ENCODE assay signal across 8 cellular contexts in genomic region chr18:48949606-48950535, GRCh38. TPM values are rescaled to one million over a fixed set of nuclear protein-coding genes. Genes with fewer than 3 reads are reported as not detected.
DNase-seq lines count a peak whose midpoint lies in the region; ATAC-seq and TF ChIP-seq lines count a peak whose summit lies in the region.

No MANE protein-coding gene starts in this region.

- peak; percentile 84 for DNase-seq in D341Med (ENCODE audit: low spot score)
- DNase-seq in HT-29 (ENCODE audit: low spot score): peak; percentile 68
- DNase-seq in T1000 (lab: John Stamatoyannopoulos, UW): peak; percentile 40
- DNase-seq in effector memory CD4-positive, alpha-beta T cell: no peak
- DNase-seq in upper lobe of right lung: peak; percentile 85
- DNase-seq in GM19240 (ENCODE audit: insufficient read length, low spot score): no peak

- no peaks in the 10 kb centered on the region for H3K27me3 ChIP-seq in effector memory CD4-positive, alpha-beta T cell (replicated peaks; ENCODE audit: control insufficient read depth, insufficient read depth, low read length, poor library complexity, severe bottlenecking)
- H3K27me3 ChIP-seq in mucosa of rectum (ENCODE audit: control insufficient read depth in 2 of 2, insufficient read depth in 2 of 2, low read length in 2 of 2): no peaks in the 10 kb centered on the region
- no peaks in the 10 kb centered on the region for H3K27me3 ChIP-seq in upper lobe of right lung

- H3K4me3 ChIP-seq in effector memory CD4-positive, alpha-beta T cell (ENCODE audit: insufficient read depth, low read depth, low read length, poor library complexity, severe bottlenecking): peak overlapping the region; percentile 89
- H3K4me3 ChIP-seq in mucosa of rectum (ENCODE audit: low read length in 2 of 2) (peak overlapping the region; percentile 91 to 93), upper lobe of right lung (peak overlapping the region; percentile 83)

- no peaks in the 10 kb centered on the region for H3K36me3 ChIP-seq in effector memory CD4-positive, alpha-beta T cell (ENCODE audit: control insufficient read depth, insufficient read depth, low read length)
- H3K36me3 ChIP-seq in mucosa of rectum (ENCODE audit: control insufficient read depth in 2 of 2, insufficient read depth in 2 of 2, low read length in 2 of 2) (peaks cover 3 to 4% of the 10 kb centered on the region in 2 donors), upper lobe of right lung (peaks cover 5% of the 10 kb centered on the region)

- peak; percentile 24 for TF ChIP-seq CTCF in upper lobe of right lung (IDR thresholded peaks at IDR 0.05)

- H3K27ac ChIP-seq in effector memory CD4-positive, alpha-beta T cell (ENCODE audit: insufficient read depth, low read length, poor library complexity, severe bottlenecking): peak overlapping the region; percentile 66
- peak overlapping the region; percentile 92 to 94 for H3K27ac ChIP-seq in mucosa of rectum (ENCODE audit: low read depth in 2 of 2, low read length in 2 of 2)
- peak overlapping the region; percentile 95 for H3K27ac ChIP-seq in upper lobe of right lung

- intact Hi-C loops in upper lobe of right lung (cut with DNase I): loop anchor here (10.0 kb wide), 1 partner anchor 275 kb away; no protein-coding TSS in a partner anchor

- peak overlapping the region; percentile 85 to 90 for H3K9ac ChIP-seq in mucosa of rectum (ENCODE audit: low read depth in 1 of 2, low read length in 2 of 2)

- ATAC-seq in upper lobe of right lung (peak; percentile 51), GM18502 (IDR thresholded peaks at IDR 0.05; ENCODE audit: poor library complexity, unreplicated experiment) (no peak)

- peaks cover 36% of the 10 kb centered on the region for H3K4me1 ChIP-seq in effector memory CD4-positive, alpha-beta T cell (ENCODE audit: control insufficient read depth, insufficient read depth, low read length, poor library complexity, severe bottlenecking)
- H3K4me1 ChIP-seq in mucosa of rectum (ENCODE audit: control insufficient read depth in 2 of 2, insufficient read depth in 2 of 2, low read length in 2 of 2) (peaks cover 29 to 37% of the 10 kb centered on the region in 2 donors), upper lobe of right lung (peaks cover 50% of the 10 kb centered on the region)

- H3K9me3 ChIP-seq in effector memory CD4-positive, alpha-beta T cell (ENCODE audit: control insufficient read depth, low read length): no peaks in the 10 kb centered on the region
- H3K9me3 ChIP-seq in mucosa of rectum (ENCODE audit: control insufficient read depth in 2 of 2, low read length in 2 of 2) (no peaks in the 10 kb centered on the region), upper lobe of right lung (no peaks in the 10 kb centered on the region)

RNA-seq across cellular contexts. Expression of gene SMAD7, which starts 0.9 kb away (rescaled TPM):
- 70.8 and 72.3 TPM in 2 replicates for total RNA-seq in HT-29 (2014; rRNA removed; shearing (Covaris generic))
- 68.9 TPM for total RNA-seq in upper lobe of right lung

Comparison
In these comparisons a context has a peak if more than half of its experiments do, and no peak if none do; other contexts are left out.
1. DNase-seq: peak in D341Med (single experiment), HT-29 (single experiment), T1000 (single experiment) and upper lobe of right lung (single experiment); none in effector memory CD4-positive, alpha-beta T cell (0 of 3) and GM19240 (single experiment).
2. Peak in every context shown above with its lines, with median percentiles within 50 percentile points of each other: H3K27ac ChIP-seq and H3K4me3 ChIP-seq.